ENCODE assay signal across 24 cellular contexts in the genomic region with DNA sequence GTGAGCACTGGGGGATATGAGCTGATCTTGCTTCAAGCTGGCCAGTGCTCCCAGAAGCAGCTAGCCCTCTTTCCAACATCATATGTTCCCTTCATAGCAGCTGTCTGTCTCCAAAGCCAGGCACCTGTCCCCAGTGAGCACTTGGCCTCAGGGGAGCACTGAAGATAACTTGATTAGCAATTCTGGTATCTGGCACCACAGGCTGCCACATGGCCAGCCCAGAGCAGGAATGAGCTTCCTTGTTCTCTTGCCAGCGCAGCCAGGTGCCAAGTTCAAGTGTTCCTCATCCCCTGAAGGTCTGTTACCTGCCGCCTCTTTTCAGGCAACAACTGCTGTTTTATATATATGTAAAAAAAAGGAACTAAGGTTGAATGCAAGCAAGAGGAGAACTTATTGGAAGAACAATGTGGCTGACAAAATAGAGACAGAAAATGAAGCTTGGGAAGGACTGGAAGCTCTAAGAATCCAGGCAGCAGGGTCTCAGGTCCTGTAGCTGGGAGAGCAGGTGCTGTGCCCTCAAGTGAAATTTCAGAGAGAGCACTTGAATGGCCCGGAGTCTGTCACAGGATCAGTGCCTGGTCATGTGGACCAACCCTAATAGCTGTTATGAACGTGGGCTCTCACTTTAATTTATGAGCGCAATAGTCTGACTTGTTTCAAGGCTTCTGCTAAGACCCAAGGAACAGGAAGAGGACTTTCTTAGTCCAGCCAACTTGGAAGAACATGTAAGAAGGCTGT.
DNase-seq lines count a peak whose midpoint lies in the region; ATAC-seq and TF ChIP-seq lines count a peak whose summit lies in the region.
"Had no signal": no experiment of that assay in that cellular context is flagged by ENCODE, and none has a peak within 500 bp of the region (broad histone marks: within the 10 kb centered on the region; RNA-seq: fewer than 3 reads in every experiment).

No MANE protein-coding gene starts in this region.

- no peak for ATAC-seq in left lobe of liver
- no peak for ATAC-seq in HG02759 (IDR thresholded peaks at IDR 0.05; ENCODE audit: unreplicated experiment)
- ATAC-seq: activated naive CD8-positive, alpha-beta T cell treated with anti-CD3 and anti-CD28 coated beads, Interleukin-2, amount 50 U/mL, for 24 hours; HepG2; stimulated activated naive CD8-positive, alpha-beta T cell treated with anti-CD3 and anti-CD28 coated beads, Interleukin-15, amount 100 ng/mL, for 72 hours had no signal

- DNase-seq in DMS79 (lab: John Stamatoyannopoulos, UW) (peak; percentile 74), NCI-H1092 (lab: John Stamatoyannopoulos, UW) (peak; percentile 6), NCI-H345 treated with DMSO at 0.1 percent for 48 hours (lab: John Stamatoyannopoulos, UW; ENCODE audit: unreplicated experiment) (peak; percentile 56), left lobe of liver (ENCODE audit: low spot score) (peak; percentile 24), NCI-H510A treated with DMSO at 0.1 percent for 48 hours (lab: John Stamatoyannopoulos, UW) (no peak), ureter (ENCODE audit: low spot score) (no peak), GM20000 (ENCODE audit: low spot score) (no peak)
- DNase-seq: activated CD4-positive, alpha-beta T cell treated with anti-CD3 and anti-CD28 coated beads, Interleukin-2, amount 50 U/mL, for 48 hours; activated naive CD8-positive, alpha-beta T cell treated with anti-CD3 and anti-CD28 coated beads, Interleukin-2, amount 50 U/mL, for 24 hours; CD4-positive, CD25-positive, alpha-beta regulatory T cell; effector CD8-positive, alpha-beta T cell; erythroblast; foreskin fibroblast; hippocampal formation; Kasumi-1; NCI-H1048; NCI-H2107; NCI-H748 treated with DMSO at 0.1 percent for 48 hours; nephron progenitor cell; sigmoid colon; stimulated activated naive CD8-positive, alpha-beta T cell treated with anti-CD3 and anti-CD28 coated beads, Interleukin-15, amount 100 ng/mL, for 72 hours; tibial artery had no signal

- no peak for TF ChIP-seq CTCF in GM20000 (IDR thresholded peaks at IDR 0.05; ENCODE audit: extremely low read depth, missing control alignments)

Comparison
In these comparisons a context has a peak if more than half of its experiments do, and no peak if none do; other contexts are left out.
1. DNase-seq: peak in DMS79 (single experiment), NCI-H1092 (single experiment), NCI-H345 treated with DMSO at 0.1 percent for 48 hours (single experiment) and left lobe of liver (single experiment); none in NCI-H510A treated with DMSO at 0.1 percent for 48 hours (single experiment), ureter (single experiment) and GM20000 (single experiment).